In the genomic region with DNA sequence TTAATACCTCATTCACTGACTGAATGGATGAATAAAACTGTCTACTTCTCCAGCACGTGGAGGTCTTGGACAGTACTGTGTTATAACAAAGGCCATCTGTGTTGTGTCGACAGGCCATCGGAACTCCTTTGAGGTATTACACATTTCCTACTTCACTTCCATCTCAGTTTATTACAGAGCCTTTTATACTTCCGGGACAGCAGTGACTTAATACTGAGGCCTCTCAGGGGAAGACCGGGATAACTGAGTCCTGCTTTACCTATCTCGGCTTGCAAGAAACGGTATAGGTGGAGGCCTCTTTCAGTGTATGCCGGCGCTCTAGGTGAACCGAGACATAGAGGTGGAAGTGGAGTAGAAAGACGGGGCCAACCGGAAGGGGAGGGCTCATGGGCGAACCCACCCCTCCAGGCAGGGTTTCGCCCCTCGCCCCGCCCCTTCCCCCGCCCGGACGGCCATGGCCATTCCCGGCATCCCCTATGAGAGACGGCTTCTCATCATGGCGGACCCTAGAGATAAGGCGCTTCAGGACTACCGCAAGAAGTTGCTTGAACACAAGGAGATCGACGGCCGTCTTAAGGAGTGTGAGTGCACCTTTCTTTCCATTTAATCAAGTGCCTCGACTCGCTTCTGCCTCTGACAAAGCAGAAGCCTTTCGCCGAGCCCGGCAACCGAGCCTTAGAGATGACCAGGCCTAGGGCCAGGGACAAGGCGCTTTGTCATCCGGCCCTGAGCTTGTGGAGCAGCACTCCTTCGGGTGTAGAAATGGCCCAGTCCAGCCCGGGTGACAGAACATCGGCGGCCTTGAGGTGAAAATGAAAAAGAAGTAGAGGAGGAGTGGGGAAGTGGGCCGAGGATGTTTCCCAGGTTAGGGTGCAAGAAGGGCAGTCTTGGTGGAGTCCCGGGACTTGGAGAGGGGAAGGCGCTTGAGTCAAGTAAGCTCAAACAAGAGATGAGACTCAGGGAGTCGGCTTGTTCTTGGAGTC, we compare ENCODE assay signal across 1 cellular context.
TF ChIP-seq lines count a peak whose summit lies in the region.

A gene (plus strand): TSS at position 477 of the 983 bp plus-strand sequence. CDS start 20 bp downstream, at position 497.

TF ChIP-seq in GM12878, 131 proteins besides CTCF, POLR2A, EP300 and RAD21 (continued from another document):
- TF ChIP-seq ETV6 (conservative IDR thresholded peaks at IDR 0.05 in 1 of 2, IDR thresholded peaks at IDR 0.05 in 1 of 2; ENCODE audit: borderline replicate concordance in 1 of 2, low read depth in 1 of 2) (peak in 1 of 2 experiments; percentile 42; a peak in 1 of 4 replicates), EGR1 (IDR thresholded peaks at IDR 0.05; ENCODE audit: borderline replicate concordance in 1 of 2, low read depth in 2 of 2, low read length in 2 of 2) (peak in 1 of 2 experiments; percentile 39; a peak in 1 of 3 replicates), TAF1 (IDR thresholded peaks at IDR 0.05; ENCODE audit: borderline replicate concordance, low read depth, low read length) (peak; percentile 93), MYC (IDR thresholded peaks at IDR 0.05; ENCODE audit: insufficient read depth, insufficient read length, insufficient replicate concordance, low read length, severe bottlenecking) (no peak), RCOR1 (conservative IDR thresholded peaks at IDR 0.05; ENCODE audit: low read depth, low read length) (0 out of 2 replicates have a peak, but pooled peaks have one; percentile 9), NBN (IDR thresholded peaks at IDR 0.05) (peak; percentile 51; the same call in 1 of the 2 replicates), CREM (IDR thresholded peaks at IDR 0.05; ENCODE audit: low read depth) (peak; percentile 14; the same call in 1 of the 2 replicates), ZNF207 (IDR thresholded peaks at IDR 0.05; ENCODE audit: borderline replicate concordance) (0 out of 2 replicates have a peak, but pooled peaks have one; percentile 24)
- TF ChIP-seq, protein P1, sequence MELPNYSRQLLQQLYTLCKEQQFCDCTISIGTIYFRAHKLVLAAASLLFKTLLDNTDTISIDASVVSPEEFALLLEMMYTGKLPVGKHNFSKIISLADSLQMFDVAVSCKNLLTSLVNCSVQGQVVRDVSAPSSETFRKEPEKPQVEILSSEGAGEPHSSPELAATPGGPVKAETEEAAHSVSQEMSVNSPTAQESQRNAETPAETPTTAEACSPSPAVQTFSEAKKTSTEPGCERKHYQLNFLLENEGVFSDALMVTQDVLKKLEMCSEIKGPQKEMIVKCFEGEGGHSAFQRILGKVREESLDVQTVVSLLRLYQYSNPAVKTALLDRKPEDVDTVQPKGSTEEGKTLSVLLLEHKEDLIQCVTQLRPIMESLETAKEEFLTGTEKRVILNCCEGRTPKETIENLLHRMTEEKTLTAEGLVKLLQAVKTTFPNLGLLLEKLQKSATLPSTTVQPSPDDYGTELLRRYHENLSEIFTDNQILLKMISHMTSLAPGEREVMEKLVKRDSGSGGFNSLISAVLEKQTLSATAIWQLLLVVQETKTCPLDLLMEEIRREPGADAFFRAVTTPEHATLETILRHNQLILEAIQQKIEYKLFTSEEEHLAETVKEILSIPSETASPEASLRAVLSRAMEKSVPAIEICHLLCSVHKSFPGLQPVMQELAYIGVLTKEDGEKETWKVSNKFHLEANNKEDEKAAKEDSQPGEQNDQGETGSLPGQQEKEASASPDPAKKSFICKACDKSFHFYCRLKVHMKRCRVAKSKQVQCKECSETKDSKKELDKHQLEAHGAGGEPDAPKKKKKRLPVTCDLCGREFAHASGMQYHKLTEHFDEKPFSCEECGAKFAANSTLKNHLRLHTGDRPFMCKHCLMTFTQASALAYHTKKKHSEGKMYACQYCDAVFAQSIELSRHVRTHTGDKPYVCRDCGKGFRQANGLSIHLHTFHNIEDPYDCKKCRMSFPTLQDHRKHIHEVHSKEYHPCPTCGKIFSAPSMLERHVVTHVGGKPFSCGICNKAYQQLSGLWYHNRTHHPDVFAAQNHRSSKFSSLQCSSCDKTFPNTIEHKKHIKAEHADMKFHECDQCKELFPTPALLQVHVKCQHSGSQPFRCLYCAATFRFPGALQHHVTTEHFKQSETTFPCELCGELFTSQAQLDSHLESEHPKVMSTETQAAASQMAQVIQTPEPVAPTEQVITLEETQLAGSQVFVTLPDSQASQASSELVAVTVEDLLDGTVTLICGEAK (IDR thresholded peaks at IDR 0.05; ENCODE audit: borderline replicate concordance), result peak; percentile 78; the same call in 1 of the 2 replicates
TF ChIP-seq in GM12878: peak in this region for 35.
